8 cellular contexts compared by ENCODE assay signal in genomic region chr7:93231799-93232672, GRCh38. TPM values are rescaled to one million over a fixed set of nuclear protein-coding genes. Genes with fewer than 3 reads are reported as not detected.
A peak's percentile ranks its signal among the peaks of the same experiment; 100 is the strongest.
DNase-seq lines count a peak whose midpoint lies in the region; ATAC-seq and TF ChIP-seq lines count a peak whose summit lies in the region.

TSS of gene VPS50 (plus strand) at chr7:93232366. CDS start at chr7:93232468, 102 bp downstream.

- H3K27me3 ChIP-seq in AG04450 (ENCODE audit: control insufficient read depth, insufficient read depth, low read length) (peaks cover 3% of the 10 kb centered on the region), spleen (replicated peaks in 1 of 7) (no peaks in the 10 kb centered on the region)

- intact Hi-C loops in activated B cell treated with CpG ODN at 0.5 μM for 24 hours (cut with micrococcal nuclease) (loop anchor here (1.0 to 5.0 kb wide), 16 partner anchors 85 to 1425 kb away; partner anchors contain the start of genes ANKIB1, BET1, CYP51A1 and FAM133B), spleen (cut with DNase I; ENCODE audit: low total_unique reads) (no loop called here)

- POLR2A ChIA-PET in AG04450 (lab: Yijun Ruan, JAX) (interaction anchor here (0.5 kb wide), 1 partner anchor 220 kb away, joined by 3 read pairs; no protein-coding TSS in a partner anchor), activated B cell treated with CpG ODN at 0.5 μM for 24 hours (lab: Charles Lee) (interaction anchor here (0.6 to 1.8 kb wide), 12 partner anchors 21 to 1199 kb away, joined by 3 to 10 read pairs (median 4); partner anchors contain the start of genes PEX1, RBM48, SAMD9 and SAMD9L)

- H3K4me1 Mint-ChIP-seq in activated B cell treated with CpG ODN at 0.5 μM for 24 hours = peaks cover 22% of the 10 kb centered on the region

- peak within 1 kb of the TSS; percentile 100 for H3K4me3 Mint-ChIP-seq in activated B cell treated with CpG ODN at 0.5 μM for 24 hours

- H3K27ac Mint-ChIP-seq in activated B cell treated with CpG ODN at 0.5 μM for 24 hours = peak within 1 kb of the TSS; percentile 98

- no peaks in the 10 kb centered on the region for H3K36me3 ChIP-seq in spleen

- peaks cover 18 to 64% (median 35%) of the 10 kb centered on the region in 6 donors for H3K4me1 ChIP-seq in spleen

- TF ChIP-seq POLR2A in GM18951 (IDR thresholded peaks at IDR 0.05; ENCODE audit: extremely low read depth, insufficient read depth, insufficient read length) (peak; percentile 59), spleen (IDR thresholded peaks at IDR 0.05) (peak in 1 of 3 donors; percentile 21)

- no peaks in the 10 kb centered on the region for H3K27me3 Mint-ChIP-seq in activated B cell treated with CpG ODN at 0.5 μM for 24 hours

- WGBS in spleen, 5 donors = 0 to 1% (median 0%) methylated on average over 23 to 40 of the region's 40 CpGs

- DNase-seq in AG04450 (ENCODE audit: low read depth, low spot score) (peak; percentile 89), NCI-H345 (lab: John Stamatoyannopoulos, UW) (peak; percentile 98), activated B cell treated with CpG ODN at 0.5 μM for 24 hours (peak; percentile 74), inferior parietal cortex (ENCODE audit: extremely low spot score) (peak; percentile 99), spleen (peak; percentile 97)
- peak; percentile 94 for DNase-seq in central memory CD4-positive, alpha-beta T cell

- peak; percentile 100 for ATAC-seq in HG03196 (IDR thresholded peaks at IDR 0.05; ENCODE audit: unreplicated experiment)
- peak; percentile 97 for ATAC-seq in activated B cell treated with CpG ODN at 0.5 μM for 24 hours (ENCODE audit: low read depth)

- H3K9me3 ChIP-seq in AG04450 (ENCODE audit: control insufficient read depth, insufficient read depth, low read length) = no peaks in the 10 kb centered on the region
- H3K9me3 ChIP-seq in spleen = no peaks in the 10 kb centered on the region

- H3K9me3 Mint-ChIP-seq in activated B cell treated with CpG ODN at 0.5 μM for 24 hours = no peaks in the 10 kb centered on the region

- TF ChIP-seq CTCF in AG04450 (IDR thresholded peaks at IDR 0.05; ENCODE audit: low read depth, low read length) = no peak
- no peak for TF ChIP-seq CTCF in activated B cell treated with CpG ODN at 0.5 μM for 24 hours (IDR thresholded peaks at IDR 0.05)
- TF ChIP-seq CTCF in spleen (IDR thresholded peaks at IDR 0.05 in 8 of 11, conservative IDR thresholded peaks at IDR 0.05 in 3 of 11) = peak in 5 of 11 experiments; percentile 6 to 46 (median 43)

- peaks cover 8% of the 10 kb centered on the region for H3K36me3 Mint-ChIP-seq in activated B cell treated with CpG ODN at 0.5 μM for 24 hours (ENCODE audit: low read depth)

- CTCF ChIA-PET in AG04450 (lab: Charles Lee) = interaction anchor here (0.7 to 2.3 kb wide), 8 partner anchors 14 to 611 kb away, joined by 3 to 14 read pairs (median 4); no protein-coding TSS in a partner anchor
- CTCF ChIA-PET in activated B cell treated with CpG ODN at 0.5 μM for 24 hours (lab: Charles Lee) = interaction anchor here (0.6 to 2.0 kb wide), 3 partner anchors 8 to 36 kb away, joined by 3 to 9 read pairs (median 3); no protein-coding TSS in a partner anchor

- peak within 1 kb of the TSS; percentile 93 for H3K4me3 ChIP-seq in AG04450 (ENCODE audit: low read depth, low read length)
- H3K4me3 ChIP-seq in spleen = peak within 1 kb of the TSS; percentile 62 to 88 (median 82)

- in situ Hi-C loops in GM18951 (cut with MboI; ENCODE audit: low sequenced_read_pairs, unreplicated experiment) = no loop called here

- H3K27ac ChIP-seq in AG04450 (ENCODE audit: low read depth, low read length) (no peak within 1 kb of the TSS), spleen (peak within 1 kb of the TSS; percentile 66 to 92 (median 87))

RNA-seq across cellular contexts. Expression of gene VPS50, which starts in this region (rescaled TPM):
- polyA plus RNA-seq in AG04450 (2011; rRNA removed) (15.2 and 21.8 TPM in 2 replicates), spleen (10 to 100 TPM in 1 of 3 donors, 1 to 10 TPM in 2; 8.1 to 10.4 (median 8.5) TPM)
- polyA minus RNA-seq in AG04450 (2011; rRNA and poly(A)+ RNA removed) = 18.4 and 35.6 TPM in 2 replicates
- total RNA-seq in activated B cell treated with CpG ODN at 0.5 μM for 24 hours (29.2 and 43.7 TPM in 2 replicates), spleen (10 to 100 TPM; 27.4 to 62.6 (median 36.8) TPM)
